In genomic region chr10:93993782-93994668, GRCh38 we compare ENCODE assay signal across 8 cellular contexts. TPM values are rescaled to one million over a fixed set of nuclear protein-coding genes. Genes with fewer than 3 reads are reported as not detected.
DNase-seq lines count a peak whose midpoint lies in the region; ATAC-seq, FAIRE-seq and TF ChIP-seq lines count a peak whose summit lies in the region.

Gene PLCE1, plus strand, starts transcription at chr10:93993931. Its CDS starts 37,116 bp downstream, at chr10:94031047.

- peak; percentile 81 for DNase-seq in D341Med (ENCODE audit: low spot score)
- DNase-seq in NCI-H460 (ENCODE audit: extremely low read depth, low read depth): peak; percentile 33
- peak; percentile 5 for DNase-seq in mammary epithelial cell
- DNase-seq in kidney: peak; percentile 75
- peak; percentile 77 for DNase-seq in spleen
- no peak for DNase-seq in UCSD-AML1 (lab: John Stamatoyannopoulos, UW; ENCODE audit: unreplicated experiment)

- intact Hi-C loops in mammary epithelial cell (cut with micrococcal nuclease) (no loop called here), kidney (cut with DNase I) (no loop called here), spleen (cut with DNase I; ENCODE audit: low total_unique reads) (no loop called here)

- H2AFZ ChIP-seq in mammary epithelial cell (ENCODE audit: low read depth, low read length): peak within 1 kb of the TSS; percentile 79

- ATAC-seq in GM21529 (IDR thresholded peaks at IDR 0.05; ENCODE audit: unreplicated experiment) (peak; percentile 51), HG03135 (IDR thresholded peaks at IDR 0.05; ENCODE audit: unreplicated experiment) (no peak)

- TF ChIP-seq POLR2A in spleen (IDR thresholded peaks at IDR 0.05): no peak

- H3K36me3 ChIP-seq in mammary epithelial cell (ENCODE audit: insufficient read depth, low read length) (no peaks in the 10 kb centered on the region), kidney (ENCODE audit: control insufficient read depth in 1 of 2, insufficient read depth in 2 of 2, low read length in 2 of 2) (no peaks in the 10 kb centered on the region), spleen (no peaks in the 10 kb centered on the region)

- dilution Hi-C loops in mammary epithelial cell (cut with HindIII; ENCODE audit: low sequenced_read_pairs): no loop called here

- H3K27ac ChIP-seq in mammary epithelial cell (ENCODE audit: insufficient read depth, low read depth, low read length): no peak within 1 kb of the TSS
- peak within 1 kb of the TSS; percentile 17 to 38 for H3K27ac ChIP-seq in kidney (ENCODE audit: low read depth in 2 of 2, low read length in 2 of 2)
- peak within 1 kb of the TSS in 7 of 8 donors; percentile 51 to 82 (median 73) for H3K27ac ChIP-seq in spleen

- H4K20me1 ChIP-seq in mammary epithelial cell (ENCODE audit: insufficient read depth, low read length): no peaks in the 10 kb centered on the region

- CTCF ChIA-PET in mammary epithelial cell (lab: Charles Lee; ENCODE audit: low non-redundant PET): no interaction called here

- H3K4me1 ChIP-seq in mammary epithelial cell (ENCODE audit: insufficient read depth, low read length) (peaks cover 10% of the 10 kb centered on the region), kidney (ENCODE audit: control insufficient read depth in 1 of 2, insufficient read depth in 1 of 2, low read depth in 1 of 2, low read length in 2 of 2) (no peaks in the 10 kb centered on the region), spleen (peaks cover 0 to 29% (median 2%) of the 10 kb centered on the region in 6 donors)

- peak within 1 kb of the TSS; percentile 11 to 47 (median 24) for H3K4me3 ChIP-seq in mammary epithelial cell (replicated peaks in 1 of 3; ENCODE audit: insufficient read depth in 1 of 3, low read depth in 2 of 3, low read length in 3 of 3)
- H3K4me3 ChIP-seq in kidney (ENCODE audit: low read length in 2 of 2): peak within 1 kb of the TSS; percentile 54 to 59
- H3K4me3 ChIP-seq in spleen: peak within 1 kb of the TSS; percentile 32 to 71 (median 48)

- H3K9me3 ChIP-seq in mammary epithelial cell (replicated peaks; ENCODE audit: insufficient read depth, low read length) (no peaks in the 10 kb centered on the region), kidney (ENCODE audit: control insufficient read depth in 1 of 2, low read length in 2 of 2) (no peaks in the 10 kb centered on the region), spleen (no peaks in the 10 kb centered on the region)

- BruUV-seq in mammary epithelial cell (replicated peaks; lab: Mats Ljungman, UMichigan): no TSS peak

- no peaks in the 10 kb centered on the region for H3K79me2 ChIP-seq in mammary epithelial cell (ENCODE audit: insufficient read depth, low read length)

- in situ Hi-C loops in mammary epithelial cell (cut with MboI; ENCODE audit: low sequenced_read_pairs in 2 of 2): no loop called here

- 15% methylated on average over 11 of the region's 92 CpGs for WGBS in mammary epithelial cell (ENCODE audit: low coverage, missing lambda C conversion rate)
- 2 to 8% (median 3%) methylated on average over 37 to 92 of the region's 92 CpGs for WGBS in spleen, 5 donors

- peak within 1 kb of the TSS; percentile 96 for H3K4me2 ChIP-seq in mammary epithelial cell (ENCODE audit: insufficient read depth, low read depth, low read length)

- H3K9ac ChIP-seq in mammary epithelial cell (ENCODE audit: insufficient read depth, low read length) (no peak within 1 kb of the TSS), kidney (ENCODE audit: low read length in 2 of 2) (peak within 1 kb of the TSS in 1 of 2 donors; percentile 63)

- H3K27me3 ChIP-seq in mammary epithelial cell (ENCODE audit: insufficient read depth, low read length): peaks cover 15% of the 10 kb centered on the region
- H3K27me3 ChIP-seq in spleen (replicated peaks in 1 of 7): peaks cover 0 to 64% (median 19%) of the 10 kb centered on the region in 7 donors

- no peak for FAIRE-seq in kidney (lab: Jason Lieb, UNC)

- TF ChIP-seq CTCF in mammary epithelial cell (conservative IDR thresholded peaks at IDR 0.05 in 1 of 2, IDR thresholded peaks at IDR 0.05 in 1 of 2; ENCODE audit: extremely low read depth in 1 of 2, insufficient read depth in 1 of 2, low read depth in 1 of 2, low read length in 2 of 2): no peak
- TF ChIP-seq CTCF in kidney (IDR thresholded peaks at IDR 0.05; ENCODE audit: borderline replicate concordance, extremely low read depth, insufficient read depth): peak; percentile 9
- no peak for TF ChIP-seq CTCF in spleen (IDR thresholded peaks at IDR 0.05 in 8 of 11, conservative IDR thresholded peaks at IDR 0.05 in 3 of 11)

RNA-seq across cellular contexts. Expression of gene PLCE1, which starts in this region (rescaled TPM):
- 0.23 and 0.32 TPM in 2 replicates for total RNA-seq in NCI-H460 (2014; rRNA removed; shearing (Covaris generic))
- polyA plus RNA-seq in NCI-H460 (2014; cell fraction: nucleus; rRNA removed): 0.10 and 0.56 TPM in 2 replicates
- total RNA-seq in mammary epithelial cell: 1 to 10 TPM in 1 of 2 donors, not detected in 1; 2.2 TPM
- polyA plus RNA-seq in mammary epithelial cell: 0.01 TPM
- not detected for polyA minus RNA-seq in mammary epithelial cell
- 8.7 TPM for total RNA-seq in kidney
- 5.9 TPM for polyA plus RNA-seq in kidney (ENCODE audit: insufficient read depth, low read depth, low replicate concordance)
- 10 to 100 TPM in 6 of 7 donors, 1 to 10 TPM in 1; 7.1 to 25.2 (median 14.4) TPM for total RNA-seq in spleen
- 1 to 10 TPM in 1 of 3 donors, under 1 TPM in 2; 0.55 to 1.5 (median 0.93) TPM for polyA plus RNA-seq in spleen

Comparison
In these comparisons a context has a peak if more than half of its experiments do, and no peak if none do; other contexts are left out.
1. Peak in DNase-seq in NCI-H460; RNA of the gene not detected or under 1 TPM.